In the genomic region with DNA sequence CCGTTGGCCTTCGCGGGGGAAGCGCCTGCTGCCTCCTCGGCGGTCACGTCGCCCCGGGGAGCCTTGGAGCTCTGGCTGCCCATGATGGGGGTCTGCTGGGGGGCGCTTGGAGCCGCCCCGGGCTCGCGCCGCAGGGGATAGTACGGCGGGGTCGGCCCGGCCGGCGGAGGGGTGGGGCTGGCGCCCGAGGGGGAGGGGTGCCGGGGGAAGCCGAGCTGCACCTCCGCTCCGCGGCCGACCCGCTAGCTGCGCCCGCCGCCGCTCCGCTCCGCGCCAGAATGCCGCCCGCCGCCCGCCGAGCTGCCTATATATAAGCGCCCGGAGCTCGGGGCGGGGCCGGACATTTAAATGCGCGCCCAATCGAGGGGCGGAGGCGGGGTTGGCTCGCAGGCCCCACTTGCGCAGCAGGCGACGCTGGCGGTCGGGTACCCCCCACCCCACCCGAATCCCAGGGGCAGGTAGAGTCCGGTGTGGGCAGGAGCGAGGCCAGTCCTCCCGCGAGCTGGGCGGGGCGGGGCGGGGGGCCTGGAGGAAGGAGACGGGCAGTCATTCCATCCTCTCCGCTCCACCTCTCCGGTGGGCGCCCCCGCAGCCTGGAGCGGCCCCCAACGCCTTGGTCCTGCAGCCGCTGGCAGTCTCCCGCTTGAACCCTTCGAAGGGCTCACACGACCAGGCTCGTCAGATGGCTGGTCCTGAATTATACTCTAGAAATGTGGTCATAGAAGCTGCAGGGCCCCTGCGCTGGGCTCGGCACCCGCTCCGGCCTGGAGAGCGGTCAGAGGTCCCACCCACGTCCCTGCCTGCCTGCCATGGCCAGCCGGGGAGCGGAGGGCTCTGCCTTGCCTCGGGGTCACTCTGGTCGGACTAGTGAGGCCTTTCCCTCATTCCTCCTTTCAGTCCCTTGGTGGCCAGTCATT, we compare ENCODE assay signal across 1 cellular context.
TF ChIP-seq lines count a peak whose summit lies in the region.

A gene with protein sequence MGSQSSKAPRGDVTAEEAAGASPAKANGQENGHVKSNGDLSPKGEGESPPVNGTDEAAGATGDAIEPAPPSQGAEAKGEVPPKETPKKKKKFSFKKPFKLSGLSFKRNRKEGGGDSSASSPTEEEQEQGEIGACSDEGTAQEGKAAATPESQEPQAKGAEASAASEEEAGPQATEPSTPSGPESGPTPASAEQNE (minus strand): TSS at position 283 of the 917 bp plus-strand sequence. CDS start 200 bp downstream, at position 83.

TF ChIP-seq in HepG2, 621 proteins besides CTCF, POLR2A, EP300 and RAD21 (continued from another document and continues in another):
- TF ChIP-seq, protein P1, sequence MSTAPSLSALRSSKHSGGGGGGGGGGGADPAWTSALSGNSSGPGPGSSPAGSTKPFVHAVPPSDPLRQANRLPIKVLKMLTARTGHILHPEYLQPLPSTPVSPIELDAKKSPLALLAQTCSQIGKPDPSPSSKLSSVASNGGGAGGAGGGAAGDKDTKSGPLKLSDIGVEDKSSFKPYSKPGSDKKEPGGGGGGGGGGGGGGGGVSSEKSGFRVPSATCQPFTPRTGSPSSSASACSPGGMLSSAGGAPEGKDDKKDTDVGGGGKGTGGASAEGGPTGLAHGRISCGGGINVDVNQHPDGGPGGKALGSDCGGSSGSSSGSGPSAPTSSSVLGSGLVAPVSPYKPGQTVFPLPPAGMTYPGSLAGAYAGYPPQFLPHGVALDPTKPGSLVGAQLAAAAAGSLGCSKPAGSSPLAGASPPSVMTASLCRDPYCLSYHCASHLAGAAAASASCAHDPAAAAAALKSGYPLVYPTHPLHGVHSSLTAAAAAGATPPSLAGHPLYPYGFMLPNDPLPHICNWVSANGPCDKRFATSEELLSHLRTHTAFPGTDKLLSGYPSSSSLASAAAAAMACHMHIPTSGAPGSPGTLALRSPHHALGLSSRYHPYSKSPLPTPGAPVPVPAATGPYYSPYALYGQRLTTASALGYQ (CRISPR knock-in tag; IDR thresholded peaks at IDR 0.05) = peak; percentile 33; the same call in 1 of the 2 replicates
- TF ChIP-seq ZSCAN12 (CRISPR knock-in tag; IDR thresholded peaks at IDR 0.05) = 0 out of 2 replicates have a peak, but pooled peaks have one; percentile 37
- TF ChIP-seq FOXJ3 (CRISPR knock-in tag; IDR thresholded peaks at IDR 0.05; ENCODE audit: borderline replicate concordance) = no peak
- 0 out of 2 replicates have a peak, but pooled peaks have one; percentile 34 for TF ChIP-seq ZNF619 (CRISPR knock-in tag; IDR thresholded peaks at IDR 0.05)
- no peak for TF ChIP-seq SSRP1 (CRISPR knock-in tag; IDR thresholded peaks at IDR 0.05)
- TF ChIP-seq, protein P2, sequence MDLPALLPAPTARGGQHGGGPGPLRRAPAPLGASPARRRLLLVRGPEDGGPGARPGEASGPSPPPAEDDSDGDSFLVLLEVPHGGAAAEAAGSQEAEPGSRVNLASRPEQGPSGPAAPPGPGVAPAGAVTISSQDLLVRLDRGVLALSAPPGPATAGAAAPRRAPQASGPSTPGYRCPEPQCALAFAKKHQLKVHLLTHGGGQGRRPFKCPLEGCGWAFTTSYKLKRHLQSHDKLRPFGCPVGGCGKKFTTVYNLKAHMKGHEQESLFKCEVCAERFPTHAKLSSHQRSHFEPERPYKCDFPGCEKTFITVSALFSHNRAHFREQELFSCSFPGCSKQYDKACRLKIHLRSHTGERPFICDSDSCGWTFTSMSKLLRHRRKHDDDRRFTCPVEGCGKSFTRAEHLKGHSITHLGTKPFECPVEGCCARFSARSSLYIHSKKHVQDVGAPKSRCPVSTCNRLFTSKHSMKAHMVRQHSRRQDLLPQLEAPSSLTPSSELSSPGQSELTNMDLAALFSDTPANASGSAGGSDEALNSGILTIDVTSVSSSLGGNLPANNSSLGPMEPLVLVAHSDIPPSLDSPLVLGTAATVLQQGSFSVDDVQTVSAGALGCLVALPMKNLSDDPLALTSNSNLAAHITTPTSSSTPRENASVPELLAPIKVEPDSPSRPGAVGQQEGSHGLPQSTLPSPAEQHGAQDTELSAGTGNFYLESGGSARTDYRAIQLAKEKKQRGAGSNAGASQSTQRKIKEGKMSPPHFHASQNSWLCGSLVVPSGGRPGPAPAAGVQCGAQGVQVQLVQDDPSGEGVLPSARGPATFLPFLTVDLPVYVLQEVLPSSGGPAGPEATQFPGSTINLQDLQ (CRISPR knock-in tag; IDR thresholded peaks at IDR 0.05) = no peak
- TF ChIP-seq, protein P3, sequence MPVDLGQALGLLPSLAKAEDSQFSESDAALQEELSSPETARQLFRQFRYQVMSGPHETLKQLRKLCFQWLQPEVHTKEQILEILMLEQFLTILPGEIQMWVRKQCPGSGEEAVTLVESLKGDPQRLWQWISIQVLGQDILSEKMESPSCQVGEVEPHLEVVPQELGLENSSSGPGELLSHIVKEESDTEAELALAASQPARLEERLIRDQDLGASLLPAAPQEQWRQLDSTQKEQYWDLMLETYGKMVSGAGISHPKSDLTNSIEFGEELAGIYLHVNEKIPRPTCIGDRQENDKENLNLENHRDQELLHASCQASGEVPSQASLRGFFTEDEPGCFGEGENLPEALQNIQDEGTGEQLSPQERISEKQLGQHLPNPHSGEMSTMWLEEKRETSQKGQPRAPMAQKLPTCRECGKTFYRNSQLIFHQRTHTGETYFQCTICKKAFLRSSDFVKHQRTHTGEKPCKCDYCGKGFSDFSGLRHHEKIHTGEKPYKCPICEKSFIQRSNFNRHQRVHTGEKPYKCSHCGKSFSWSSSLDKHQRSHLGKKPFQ (CRISPR knock-in tag; IDR thresholded peaks at IDR 0.05; ENCODE audit: insufficient replicate concordance) = no peak
- TF ChIP-seq, protein P4, sequence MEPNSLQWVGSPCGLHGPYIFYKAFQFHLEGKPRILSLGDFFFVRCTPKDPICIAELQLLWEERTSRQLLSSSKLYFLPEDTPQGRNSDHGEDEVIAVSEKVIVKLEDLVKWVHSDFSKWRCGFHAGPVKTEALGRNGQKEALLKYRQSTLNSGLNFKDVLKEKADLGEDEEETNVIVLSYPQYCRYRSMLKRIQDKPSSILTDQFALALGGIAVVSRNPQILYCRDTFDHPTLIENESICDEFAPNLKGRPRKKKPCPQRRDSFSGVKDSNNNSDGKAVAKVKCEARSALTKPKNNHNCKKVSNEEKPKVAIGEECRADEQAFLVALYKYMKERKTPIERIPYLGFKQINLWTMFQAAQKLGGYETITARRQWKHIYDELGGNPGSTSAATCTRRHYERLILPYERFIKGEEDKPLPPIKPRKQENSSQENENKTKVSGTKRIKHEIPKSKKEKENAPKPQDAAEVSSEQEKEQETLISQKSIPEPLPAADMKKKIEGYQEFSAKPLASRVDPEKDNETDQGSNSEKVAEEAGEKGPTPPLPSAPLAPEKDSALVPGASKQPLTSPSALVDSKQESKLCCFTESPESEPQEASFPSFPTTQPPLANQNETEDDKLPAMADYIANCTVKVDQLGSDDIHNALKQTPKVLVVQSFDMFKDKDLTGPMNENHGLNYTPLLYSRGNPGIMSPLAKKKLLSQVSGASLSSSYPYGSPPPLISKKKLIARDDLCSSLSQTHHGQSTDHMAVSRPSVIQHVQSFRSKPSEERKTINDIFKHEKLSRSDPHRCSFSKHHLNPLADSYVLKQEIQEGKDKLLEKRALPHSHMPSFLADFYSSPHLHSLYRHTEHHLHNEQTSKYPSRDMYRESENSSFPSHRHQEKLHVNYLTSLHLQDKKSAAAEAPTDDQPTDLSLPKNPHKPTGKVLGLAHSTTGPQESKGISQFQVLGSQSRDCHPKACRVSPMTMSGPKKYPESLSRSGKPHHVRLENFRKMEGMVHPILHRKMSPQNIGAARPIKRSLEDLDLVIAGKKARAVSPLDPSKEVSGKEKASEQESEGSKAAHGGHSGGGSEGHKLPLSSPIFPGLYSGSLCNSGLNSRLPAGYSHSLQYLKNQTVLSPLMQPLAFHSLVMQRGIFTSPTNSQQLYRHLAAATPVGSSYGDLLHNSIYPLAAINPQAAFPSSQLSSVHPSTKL (CRISPR knock-in tag; IDR thresholded peaks at IDR 0.05) = no peak; the same call in 1 of the 2 replicates
- no peak for TF ChIP-seq ZNF841 (CRISPR knock-in tag; IDR thresholded peaks at IDR 0.05; ENCODE audit: borderline replicate concordance)
- no peak for TF ChIP-seq ZFAT (CRISPR knock-in tag; conservative IDR thresholded peaks at IDR 0.05)
- TF ChIP-seq, protein P5, sequence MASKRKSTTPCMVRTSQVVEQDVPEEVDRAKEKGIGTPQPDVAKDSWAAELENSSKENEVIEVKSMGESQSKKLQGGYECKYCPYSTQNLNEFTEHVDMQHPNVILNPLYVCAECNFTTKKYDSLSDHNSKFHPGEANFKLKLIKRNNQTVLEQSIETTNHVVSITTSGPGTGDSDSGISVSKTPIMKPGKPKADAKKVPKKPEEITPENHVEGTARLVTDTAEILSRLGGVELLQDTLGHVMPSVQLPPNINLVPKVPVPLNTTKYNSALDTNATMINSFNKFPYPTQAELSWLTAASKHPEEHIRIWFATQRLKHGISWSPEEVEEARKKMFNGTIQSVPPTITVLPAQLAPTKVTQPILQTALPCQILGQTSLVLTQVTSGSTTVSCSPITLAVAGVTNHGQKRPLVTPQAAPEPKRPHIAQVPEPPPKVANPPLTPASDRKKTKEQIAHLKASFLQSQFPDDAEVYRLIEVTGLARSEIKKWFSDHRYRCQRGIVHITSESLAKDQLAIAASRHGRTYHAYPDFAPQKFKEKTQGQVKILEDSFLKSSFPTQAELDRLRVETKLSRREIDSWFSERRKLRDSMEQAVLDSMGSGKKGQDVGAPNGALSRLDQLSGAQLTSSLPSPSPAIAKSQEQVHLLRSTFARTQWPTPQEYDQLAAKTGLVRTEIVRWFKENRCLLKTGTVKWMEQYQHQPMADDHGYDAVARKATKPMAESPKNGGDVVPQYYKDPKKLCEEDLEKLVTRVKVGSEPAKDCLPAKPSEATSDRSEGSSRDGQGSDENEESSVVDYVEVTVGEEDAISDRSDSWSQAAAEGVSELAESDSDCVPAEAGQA (IDR thresholded peaks at IDR 0.05; ENCODE audit: low read depth) = no peak
- TF ChIP-seq, protein P5 (CRISPR knock-in tag; IDR thresholded peaks at IDR 0.05; ENCODE audit: borderline replicate concordance) = 0 out of 2 replicates have a peak, but pooled peaks have one; percentile 24
- no peak for TF ChIP-seq ZBTB1 (CRISPR knock-in tag; IDR thresholded peaks at IDR 0.05; ENCODE audit: borderline replicate concordance)
- TF ChIP-seq, protein P6, sequence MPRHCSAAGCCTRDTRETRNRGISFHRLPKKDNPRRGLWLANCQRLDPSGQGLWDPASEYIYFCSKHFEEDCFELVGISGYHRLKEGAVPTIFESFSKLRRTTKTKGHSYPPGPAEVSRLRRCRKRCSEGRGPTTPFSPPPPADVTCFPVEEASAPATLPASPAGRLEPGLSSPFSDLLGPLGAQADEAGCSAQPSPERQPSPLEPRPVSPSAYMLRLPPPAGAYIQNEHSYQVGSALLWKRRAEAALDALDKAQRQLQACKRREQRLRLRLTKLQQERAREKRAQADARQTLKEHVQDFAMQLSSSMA (CRISPR knock-in tag; IDR thresholded peaks at IDR 0.05) = no peak; the same call in 1 of the 2 replicates
- TF ChIP-seq, protein P7, sequence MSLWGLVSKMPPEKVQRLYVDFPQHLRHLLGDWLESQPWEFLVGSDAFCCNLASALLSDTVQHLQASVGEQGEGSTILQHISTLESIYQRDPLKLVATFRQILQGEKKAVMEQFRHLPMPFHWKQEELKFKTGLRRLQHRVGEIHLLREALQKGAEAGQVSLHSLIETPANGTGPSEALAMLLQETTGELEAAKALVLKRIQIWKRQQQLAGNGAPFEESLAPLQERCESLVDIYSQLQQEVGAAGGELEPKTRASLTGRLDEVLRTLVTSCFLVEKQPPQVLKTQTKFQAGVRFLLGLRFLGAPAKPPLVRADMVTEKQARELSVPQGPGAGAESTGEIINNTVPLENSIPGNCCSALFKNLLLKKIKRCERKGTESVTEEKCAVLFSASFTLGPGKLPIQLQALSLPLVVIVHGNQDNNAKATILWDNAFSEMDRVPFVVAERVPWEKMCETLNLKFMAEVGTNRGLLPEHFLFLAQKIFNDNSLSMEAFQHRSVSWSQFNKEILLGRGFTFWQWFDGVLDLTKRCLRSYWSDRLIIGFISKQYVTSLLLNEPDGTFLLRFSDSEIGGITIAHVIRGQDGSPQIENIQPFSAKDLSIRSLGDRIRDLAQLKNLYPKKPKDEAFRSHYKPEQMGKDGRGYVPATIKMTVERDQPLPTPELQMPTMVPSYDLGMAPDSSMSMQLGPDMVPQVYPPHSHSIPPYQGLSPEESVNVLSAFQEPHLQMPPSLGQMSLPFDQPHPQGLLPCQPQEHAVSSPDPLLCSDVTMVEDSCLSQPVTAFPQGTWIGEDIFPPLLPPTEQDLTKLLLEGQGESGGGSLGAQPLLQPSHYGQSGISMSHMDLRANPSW (CRISPR knock-in tag; IDR thresholded peaks at IDR 0.05; ENCODE audit: borderline replicate concordance) = peak; percentile 41; the same call in 1 of the 2 replicates
- no peak for TF ChIP-seq ZNF788 (CRISPR knock-in tag; IDR thresholded peaks at IDR 0.05; ENCODE audit: borderline replicate concordance)
- TF ChIP-seq, protein P8, sequence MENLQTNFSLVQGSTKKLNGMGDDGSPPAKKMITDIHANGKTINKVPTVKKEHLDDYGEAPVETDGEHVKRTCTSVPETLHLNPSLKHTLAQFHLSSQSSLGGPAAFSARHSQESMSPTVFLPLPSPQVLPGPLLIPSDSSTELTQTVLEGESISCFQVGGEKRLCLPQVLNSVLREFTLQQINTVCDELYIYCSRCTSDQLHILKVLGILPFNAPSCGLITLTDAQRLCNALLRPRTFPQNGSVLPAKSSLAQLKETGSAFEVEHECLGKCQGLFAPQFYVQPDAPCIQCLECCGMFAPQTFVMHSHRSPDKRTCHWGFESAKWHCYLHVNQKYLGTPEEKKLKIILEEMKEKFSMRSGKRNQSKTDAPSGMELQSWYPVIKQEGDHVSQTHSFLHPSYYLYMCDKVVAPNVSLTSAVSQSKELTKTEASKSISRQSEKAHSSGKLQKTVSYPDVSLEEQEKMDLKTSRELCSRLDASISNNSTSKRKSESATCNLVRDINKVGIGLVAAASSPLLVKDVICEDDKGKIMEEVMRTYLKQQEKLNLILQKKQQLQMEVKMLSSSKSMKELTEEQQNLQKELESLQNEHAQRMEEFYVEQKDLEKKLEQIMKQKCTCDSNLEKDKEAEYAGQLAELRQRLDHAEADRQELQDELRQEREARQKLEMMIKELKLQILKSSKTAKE (CRISPR knock-in tag; IDR thresholded peaks at IDR 0.05; ENCODE audit: borderline replicate concordance) = no peak
